35 cellular contexts compared by ENCODE assay signal in genomic region chr5:154315756-154316155, GRCh38.
"Had no signal": no experiment of that assay in that cellular context is flagged by ENCODE, and none has a peak within 500 bp of the region (broad histone marks: within the 10 kb centered on the region; RNA-seq: fewer than 3 reads in every experiment).

No MANE protein-coding gene starts in this region.

- H3K36me3 ChIP-seq: adrenal gland, cardiac muscle cell had no signal

- H3K27ac ChIP-seq: adrenal gland, cardiac muscle cell, VCaP had no signal

- H3K27ac Mint-ChIP-seq: activated B cell treated with CpG ODN at 0.5 μM for 24 hours; activated CD4-positive, alpha-beta memory T cell treated with anti-CD3 and anti-CD28 coated beads for 36 hours; activated CD4-positive, alpha-beta T cell treated with anti-CD3 and anti-CD28 coated beads, Interleukin-2, amount 10 ng/mL, durations not matched to agents 24 days and 14 days; activated CD8-positive, alpha-beta T cell treated with anti-CD3 and anti-CD28 coated beads for 36 hours; activated naive CD4-positive, alpha-beta T cell treated with anti-CD3 and anti-CD28 coated beads for 36 hours; activated naive CD4-positive, alpha-beta T cell treated with anti-CD3 and anti-CD28 coated beads, Interleukin-2, amount 50 U/mL, for 72 hours; activated naive CD8-positive, alpha-beta T cell treated with anti-CD3 and anti-CD28 coated beads for 36 hours; activated T-cell treated with anti-CD3 and anti-CD28 coated beads, Interleukin-2, amount 50 U/mL, for 72 hours; activated T-helper 1 cell treated with anti-CD3 and anti-CD28 coated beads, Interleukin-12 subunit alpha, Interleukin-12 subunit beta, Interleukin-2, Interleukin-4 antibody, amounts not matched to agents 30 ng/mL and 10 ng/mL and 1 ng/mL, durations not matched to agents 14 hours and 24 hours and 36 hours; activated T-helper 17 cell treated with anti-CD3 and anti-CD28 coated beads, Interleukin-2, amount 50 U/mL, for 72 hours; brain; T-helper 1 cell treated with Interleukin-12 subunit alpha and Interleukin-12 subunit beta and Interleukin-4 antibody, amounts not matched to agents 30 μg/mL and 1 μg/mL, for 36 hours; T-helper 2 cell treated with Interferon-gamma antibody and Interleukin-4, amounts not matched to agents 5 μg/mL and 100 μg/mL, for 36 hours had no signal

- H3K4me1 Mint-ChIP-seq: activated B cell treated with CpG ODN at 0.5 μM for 24 hours had no signal

- H3K9me3 ChIP-seq: adrenal gland had no signal

- H3K9me3 Mint-ChIP-seq: activated B cell treated with CpG ODN at 0.5 μM for 24 hours; activated CD4-positive, alpha-beta memory T cell treated with anti-CD3 and anti-CD28 coated beads for 36 hours; activated CD4-positive, alpha-beta T cell treated with anti-CD3 and anti-CD28 coated beads, Interleukin-2, amount 10 ng/mL, durations not matched to agents 24 days and 14 days; activated CD8-positive, alpha-beta T cell treated with anti-CD3 and anti-CD28 coated beads for 36 hours; activated naive CD4-positive, alpha-beta T cell treated with anti-CD3 and anti-CD28 coated beads for 36 hours; activated naive CD4-positive, alpha-beta T cell treated with anti-CD3 and anti-CD28 coated beads, Interleukin-2, amount 50 U/mL, for 72 hours; activated T-cell treated with anti-CD3 and anti-CD28 coated beads, Interleukin-2, amount 50 U/mL, for 4 hours; activated T-cell treated with anti-CD3 and anti-CD28 coated beads, Interleukin-2, amount 50 U/mL, for 72 hours; activated T-helper 1 cell treated with anti-CD3 and anti-CD28 coated beads, Interleukin-12 subunit alpha, Interleukin-12 subunit beta, Interleukin-2, Interleukin-4 antibody, amounts not matched to agents 30 ng/mL and 10 ng/mL and 1 ng/mL, durations not matched to agents 14 hours and 24 hours and 36 hours; activated T-helper 17 cell treated with anti-CD3 and anti-CD28 coated beads, Interleukin-2, amount 50 U/mL, for 72 hours; brain; central memory CD8-positive, alpha-beta T cell; T-helper 1 cell treated with Interleukin-12 subunit alpha and Interleukin-12 subunit beta and Interleukin-4 antibody, amounts not matched to agents 30 μg/mL and 1 μg/mL, for 36 hours; T-helper 2 cell treated with Interferon-gamma antibody and Interleukin-4, amounts not matched to agents 5 μg/mL and 100 μg/mL, for 36 hours had no signal

- H3K4me3 ChIP-seq: adrenal gland, cardiac muscle cell had no signal

- H3K27me3 ChIP-seq: adrenal gland, cardiac muscle cell had no signal

- DNase-seq: activated B cell treated with CpG ODN at 0.5 μM for 24 hours; activated CD4-positive, alpha-beta memory T cell treated with anti-CD3 and anti-CD28 coated beads for 36 hours; activated CD4-positive, alpha-beta T cell treated with anti-CD3 and anti-CD28 coated beads for 4 hours; activated CD4-positive, alpha-beta T cell treated with anti-CD3 and anti-CD28 coated beads, Interleukin-2, amount 10 ng/mL, durations not matched to agents 24 days and 14 days; activated CD4-positive, alpha-beta T cell treated with anti-CD3 and anti-CD28 coated beads, Interleukin-2, amount 50 U/mL, for 1 hour; activated CD4-positive, alpha-beta T cell treated with anti-CD3 and anti-CD28 coated beads, Interleukin-2, amount 50 U/mL, for 4 hours; activated CD4-positive, CD25-positive, alpha-beta regulatory T cell treated with anti-CD3 and anti-CD28 coated beads, Interleukin-2, amount 50 U/mL, for 72 hours; activated CD8-positive, alpha-beta memory T cell treated with anti-CD3 and anti-CD28 coated beads, Interleukin-2, amount 50 U/mL, for 4 hours; activated CD8-positive, alpha-beta T cell treated with anti-CD3 and anti-CD28 coated beads for 36 hours; activated effector memory CD4-positive, alpha-beta T cell treated with anti-CD3 and anti-CD28 coated beads, Interleukin-2, amount 50 U/mL, for 16 hours; activated gamma-delta T cell treated with Interleukin-2 at 50 U/mL for 16 hours; activated naive CD4-positive, alpha-beta T cell; activated naive CD4-positive, alpha-beta T cell treated with anti-CD3 and anti-CD28 coated beads for 36 hours; activated naive CD4-positive, alpha-beta T cell treated with anti-CD3 and anti-CD28 coated beads, Interleukin-2, amount 50 U/mL, for 16 hours; activated naive CD8-positive, alpha-beta T cell treated with anti-CD3 and anti-CD28 coated beads for 36 hours; activated T-cell treated with anti-CD3 and anti-CD28 coated beads for 4 hours; activated T-cell treated with anti-CD3 and anti-CD28 coated beads, Interleukin-2, amount 50 U/mL, for 1 hour; activated T-cell treated with anti-CD3 and anti-CD28 coated beads, Interleukin-2, amount 50 U/mL, for 4 hours; activated T-cell treated with anti-CD3 and anti-CD28 coated beads, Interleukin-2, amount 50 U/mL, for 72 hours; adrenal gland; amniotic stem cell; aorta; SW 1271; T-helper 1 cell; T-helper 2 cell; T-helper 9 cell had no signal

- H3K27me3 Mint-ChIP-seq: activated B cell treated with CpG ODN at 0.5 μM for 24 hours; activated CD4-positive, alpha-beta memory T cell treated with anti-CD3 and anti-CD28 coated beads for 36 hours; activated CD4-positive, alpha-beta T cell treated with anti-CD3 and anti-CD28 coated beads, Interleukin-2, amount 10 ng/mL, durations not matched to agents 24 days and 14 days; activated CD8-positive, alpha-beta T cell treated with anti-CD3 and anti-CD28 coated beads for 36 hours; activated naive CD8-positive, alpha-beta T cell treated with anti-CD3 and anti-CD28 coated beads for 36 hours; activated T-helper 17 cell treated with anti-CD3 and anti-CD28 coated beads, Interleukin-2, amount 50 U/mL, for 72 hours; brain; central memory CD8-positive, alpha-beta T cell had no signal

- H3K4me3 Mint-ChIP-seq: activated B cell treated with CpG ODN at 0.5 μM for 24 hours; activated CD4-positive, alpha-beta memory T cell treated with anti-CD3 and anti-CD28 coated beads for 36 hours; activated CD4-positive, alpha-beta T cell treated with anti-CD3 and anti-CD28 coated beads, Interleukin-2, amount 10 ng/mL, durations not matched to agents 24 days and 14 days; activated CD8-positive, alpha-beta T cell treated with anti-CD3 and anti-CD28 coated beads for 36 hours; activated naive CD4-positive, alpha-beta T cell treated with anti-CD3 and anti-CD28 coated beads for 36 hours; activated naive CD8-positive, alpha-beta T cell treated with anti-CD3 and anti-CD28 coated beads for 36 hours; activated T-cell treated with anti-CD3 and anti-CD28 coated beads, Interleukin-2, amount 50 U/mL, for 4 hours; activated T-cell treated with anti-CD3 and anti-CD28 coated beads, Interleukin-2, amount 50 U/mL, for 72 hours; activated T-helper 1 cell treated with anti-CD3 and anti-CD28 coated beads, Interleukin-12 subunit alpha, Interleukin-12 subunit beta, Interleukin-2, Interleukin-4 antibody, amounts not matched to agents 30 ng/mL and 10 ng/mL and 1 ng/mL, durations not matched to agents 14 hours and 24 hours and 36 hours; activated T-helper 17 cell treated with anti-CD3 and anti-CD28 coated beads, Interleukin-2, amount 50 U/mL, for 72 hours; brain; central memory CD8-positive, alpha-beta T cell; T-helper 1 cell treated with Interleukin-12 subunit alpha and Interleukin-12 subunit beta and Interleukin-4 antibody, amounts not matched to agents 30 μg/mL and 1 μg/mL, for 36 hours; T-helper 2 cell treated with Interferon-gamma antibody and Interleukin-4, amounts not matched to agents 5 μg/mL and 100 μg/mL, for 36 hours had no signal

- ATAC-seq: activated CD8-positive, alpha-beta T cell treated with anti-CD3 and anti-CD28 coated beads for 36 hours; activated T-cell treated with anti-CD3 and anti-CD28 coated beads, Interleukin-2, amount 50 U/mL, for 4 hours had no signal
